1 cellular context compared by ENCODE assay signal in the genomic region with DNA sequence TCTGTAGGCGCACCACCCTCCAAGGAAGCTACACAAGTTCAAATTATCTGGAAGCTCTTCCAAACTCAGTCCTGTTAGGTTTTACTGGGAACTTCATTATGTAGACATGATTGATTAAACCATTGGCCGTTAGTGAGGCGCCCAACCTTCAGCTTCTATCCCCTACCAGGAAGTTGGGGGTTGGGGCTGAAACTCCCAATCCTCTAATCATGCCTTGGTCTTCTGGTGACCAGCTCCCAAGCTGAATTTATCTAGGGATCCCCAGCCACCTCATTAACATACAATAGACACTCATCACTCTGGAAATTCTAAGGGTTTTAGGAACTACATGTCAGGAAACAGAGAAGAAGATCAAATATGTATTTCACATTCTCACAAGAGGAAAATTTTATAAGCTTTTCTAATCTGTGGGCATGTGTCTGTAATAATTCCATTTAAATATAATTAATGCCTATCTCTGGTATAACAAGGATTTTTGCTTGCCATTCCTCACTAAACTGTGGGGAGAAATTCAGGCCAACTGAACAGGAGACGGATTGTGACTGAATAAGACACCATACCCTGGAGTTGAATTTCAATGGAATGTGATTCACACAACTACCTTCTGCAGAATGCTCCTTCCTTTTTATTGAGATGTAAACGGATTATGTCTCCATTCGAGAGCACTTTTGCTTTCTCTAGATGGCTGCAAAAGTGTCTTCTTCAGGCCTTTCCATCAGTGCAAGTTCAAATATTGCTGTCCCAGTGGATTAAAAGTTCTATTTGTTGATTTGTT.
TF ChIP-seq lines count a peak whose summit lies in the region.

No MANE protein-coding gene starts in this region.

TF ChIP-seq in GM23338, 12 proteins besides CTCF, POLR2A, EP300 and RAD21 (continued from another document):
- no peak for TF ChIP-seq ZNF462 (CRISPR knock-in tag; IDR thresholded peaks at IDR 0.05)
- TF ChIP-seq, protein P1, sequence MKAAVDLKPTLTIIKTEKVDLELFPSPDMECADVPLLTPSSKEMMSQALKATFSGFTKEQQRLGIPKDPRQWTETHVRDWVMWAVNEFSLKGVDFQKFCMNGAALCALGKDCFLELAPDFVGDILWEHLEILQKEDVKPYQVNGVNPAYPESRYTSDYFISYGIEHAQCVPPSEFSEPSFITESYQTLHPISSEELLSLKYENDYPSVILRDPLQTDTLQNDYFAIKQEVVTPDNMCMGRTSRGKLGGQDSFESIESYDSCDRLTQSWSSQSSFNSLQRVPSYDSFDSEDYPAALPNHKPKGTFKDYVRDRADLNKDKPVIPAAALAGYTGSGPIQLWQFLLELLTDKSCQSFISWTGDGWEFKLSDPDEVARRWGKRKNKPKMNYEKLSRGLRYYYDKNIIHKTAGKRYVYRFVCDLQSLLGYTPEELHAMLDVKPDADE (IDR thresholded peaks at IDR 0.05) = no peak
- no peak for TF ChIP-seq CREB1 (CRISPR knock-in tag; IDR thresholded peaks at IDR 0.05; ENCODE audit: low read depth)
- no peak for TF ChIP-seq ZNF331 (CRISPR knock-in tag; IDR thresholded peaks at IDR 0.05; ENCODE audit: low read depth)
- TF ChIP-seq REST (IDR thresholded peaks at IDR 0.05; ENCODE audit: unreplicated experiment) = no peak
